8 cellular contexts compared by ENCODE assay signal in genomic region chr13:49936943-49937273, GRCh38. TPM values are rescaled to one million over a fixed set of nuclear protein-coding genes. Genes with fewer than 3 reads are reported as not detected.
DNase-seq lines count a peak whose midpoint lies in the region; ATAC-seq and TF ChIP-seq lines count a peak whose summit lies in the region.

No MANE protein-coding gene starts in this region.

- CTCF ChIA-PET in activated CD8-positive, alpha-beta memory T cell treated with anti-CD3 and anti-CD28 coated beads, Interleukin-2, amount 10 ng/mL, durations not matched to agents 7 days and 5 days (lab: Charles Lee) = interaction anchor here (0.6 to 1.6 kb wide), 14 partner anchors 13 to 999 kb away, joined by 3 to 8 read pairs (median 4); partner anchors contain the start of genes CAB39L, EBPL, KPNA3 and SETDB2
- CTCF ChIA-PET in Panc1 (lab: Charles Lee) = interaction anchor here (0.6 to 0.7 kb wide), 2 partner anchors 34 to 1816 kb away, joined by 3 to 4 read pairs; no protein-coding TSS in a partner anchor
- CTCF ChIA-PET in GM10248 (lab: Yijun Ruan, JAX) = interaction anchor here (0.7 to 2.3 kb wide), 21 partner anchors 11 to 1134 kb away, joined by 3 to 24 read pairs (median 3); no protein-coding TSS in a partner anchor

- H3K27me3 ChIP-seq in Panc1 (ENCODE audit: control insufficient read depth, insufficient read depth, low read length) (no peaks in the 10 kb centered on the region), esophagus (ENCODE audit: control insufficient read depth in 1 of 2, insufficient read depth in 2 of 2, low read length in 2 of 2) (no peaks in the 10 kb centered on the region), neutrophil (peaks cover 14% of the 10 kb centered on the region)

- WGBS in esophagus, 2 donors = 0 to 2% methylated on average over 24 of the region's 24 CpGs

- intact Hi-C loops in Panc1 (cut with micrococcal nuclease; ENCODE audit: unreplicated experiment) = no loop called here

- H3K36me3 ChIP-seq in Panc1 (ENCODE audit: control insufficient read depth, insufficient read depth, low read length) (no peaks in the 10 kb centered on the region; the same call in 1 of the 2 replicates), esophagus (ENCODE audit: control insufficient read depth in 2 of 2, insufficient read depth in 2 of 2, low read length in 1 of 2) (no peaks in the 10 kb centered on the region), neutrophil (no peaks in the 10 kb centered on the region)

- no peak overlapping the region for H3K27ac Mint-ChIP-seq in activated CD8-positive, alpha-beta memory T cell treated with anti-CD3 and anti-CD28 coated beads, Interleukin-2, amount 10 ng/mL, durations not matched to agents 7 days and 5 days

- H3K9me3 Mint-ChIP-seq in activated CD8-positive, alpha-beta memory T cell treated with anti-CD3 and anti-CD28 coated beads, Interleukin-2, amount 10 ng/mL, durations not matched to agents 7 days and 5 days (ENCODE audit: low read depth) = no peaks in the 10 kb centered on the region

- in situ Hi-C loops in Panc1 (cut with HindIII; ENCODE audit: low pct_unique_long_range_greater_than_20kb, low sequenced_read_pairs) = no loop called here

- no peaks in the 10 kb centered on the region for H3K27me3 Mint-ChIP-seq in activated CD8-positive, alpha-beta memory T cell treated with anti-CD3 and anti-CD28 coated beads, Interleukin-2, amount 10 ng/mL, durations not matched to agents 7 days and 5 days

- H3K36me3 Mint-ChIP-seq in activated CD8-positive, alpha-beta memory T cell treated with anti-CD3 and anti-CD28 coated beads, Interleukin-2, amount 10 ng/mL, durations not matched to agents 7 days and 5 days = peaks cover 2% of the 10 kb centered on the region

- no TSS peak for BruUV-seq in Panc1 (replicated peaks; lab: Mats Ljungman, UMichigan)

- peak overlapping the region; percentile 96 for H3K4me3 Mint-ChIP-seq in activated CD8-positive, alpha-beta memory T cell treated with anti-CD3 and anti-CD28 coated beads, Interleukin-2, amount 10 ng/mL, durations not matched to agents 7 days and 5 days

- DNase-seq in activated CD8-positive, alpha-beta memory T cell treated with anti-CD3 and anti-CD28 coated beads, Interleukin-2, amount 10 ng/mL, durations not matched to agents 7 days and 5 days = no peak
- no peak for DNase-seq in activated CD8-positive, alpha-beta memory T cell treated with anti-CD3 and anti-CD28 coated beads, Interleukin-2, amount 50 U/mL, for 4 hours
- no peak for DNase-seq in Panc1 (ENCODE audit: low read depth, low spot score)
- DNase-seq in NCI-H1436 treated with DMSO at 0.1 percent for 48 hours (lab: John Stamatoyannopoulos, UW) = no peak
- no peak for DNase-seq in GM10248 (ENCODE audit: extremely low spot score)

- TF ChIP-seq CTCF in Panc1 (IDR thresholded peaks at IDR 0.05) (no peak), neutrophil (IDR thresholded peaks at IDR 0.05) (no peak), GM10248 (IDR thresholded peaks at IDR 0.05; ENCODE audit: control extremely low read depth, extremely low read depth, low read depth, missing control alignments) (no peak)

- no peaks in the 10 kb centered on the region for H3K9me3 ChIP-seq in Panc1 (ENCODE audit: control insufficient read depth, insufficient read depth, low read depth, low read length)
- H3K9me3 ChIP-seq in esophagus (ENCODE audit: control insufficient read depth in 2 of 2, insufficient read depth in 1 of 2, low read depth in 1 of 2, low read length in 1 of 2) = no peaks in the 10 kb centered on the region
- no peaks in the 10 kb centered on the region for H3K9me3 ChIP-seq in neutrophil

- H3K4me3 ChIP-seq in Panc1 (ENCODE audit: low read depth in 2 of 2, low read length in 2 of 2) (peak overlapping the region; percentile 66 to 85), esophagus (ENCODE audit: low read depth in 1 of 2, low read length in 2 of 2) (peak overlapping the region; percentile 79 to 98), neutrophil (ENCODE audit: low read depth in 1 of 2, low read length in 1 of 2) (peak overlapping the region; percentile 97)

- peaks cover 17% of the 10 kb centered on the region for H3K4me1 Mint-ChIP-seq in activated CD8-positive, alpha-beta memory T cell treated with anti-CD3 and anti-CD28 coated beads, Interleukin-2, amount 10 ng/mL, durations not matched to agents 7 days and 5 days

- POLR2A ChIA-PET in Panc1 (lab: Charles Lee) = interaction anchor here (0.6 kb wide), 1 partner anchor 1217 kb away, joined by 18 read pairs; no protein-coding TSS in a partner anchor
- POLR2A ChIA-PET in GM10248 (lab: Yijun Ruan, JAX) = interaction anchor here (1.2 to 1.6 kb wide), 2 partner anchors 11 to 1516 kb away, joined by 4 to 5 read pairs; partner anchors contain the start of gene INTS6

- H3K4me1 ChIP-seq in Panc1 (ENCODE audit: control insufficient read depth, insufficient read depth, low read length) = peaks cover 8% of the 10 kb centered on the region; the same call in 1 of the 2 replicates
- H3K4me1 ChIP-seq in esophagus (ENCODE audit: control insufficient read depth in 2 of 2, insufficient read depth in 2 of 2, low read length in 1 of 2) = no peaks in the 10 kb centered on the region
- peaks cover 14 to 20% of the 10 kb centered on the region in 2 experiments for H3K4me1 ChIP-seq in neutrophil (ENCODE audit: control insufficient read depth in 1 of 2, insufficient read depth in 1 of 2, low read depth in 1 of 2, low read length in 1 of 2)

- no peak overlapping the region for H3K27ac ChIP-seq in Panc1 (ENCODE audit: low read length)
- H3K27ac ChIP-seq in esophagus (ENCODE audit: low read depth in 2 of 2, low read length in 1 of 2) = peak overlapping the region; percentile 82 to 84
- H3K27ac ChIP-seq in neutrophil = peak overlapping the region; percentile 70

- ATAC-seq in activated CD8-positive, alpha-beta memory T cell treated with anti-CD3 and anti-CD28 coated beads, Interleukin-2, amount 10 ng/mL, durations not matched to agents 7 days and 5 days = no peak
- ATAC-seq in Panc1 (no peak; the same call in 1 of the 2 replicates), HG03354 (IDR thresholded peaks at IDR 0.05; ENCODE audit: poor library complexity, severe bottlenecking, unreplicated experiment) (no peak)

RNA-seq across cellular contexts. Expression of gene SPRYD7, which starts 0.8 kb away (rescaled TPM):
- 1 to 10 TPM; 3.3 to 6.0 TPM for total RNA-seq in activated CD8-positive, alpha-beta memory T cell treated with anti-CD3 and anti-CD28 coated beads, Interleukin-2, amount 10 ng/mL, durations not matched to agents 7 days and 5 days
- total RNA-seq in Panc1 (2021; ENCODE audit: unreplicated experiment) = 6.2 TPM
- 8.4 TPM for polyA plus RNA-seq in Panc1 (2012; ENCODE audit: insufficient read length)
- 1 to 10 TPM; 7.0 to 8.2 TPM for polyA plus RNA-seq in esophagus

RNA-seq across cellular contexts. Expression of gene TRIM13, which starts 59.9 kb away (rescaled TPM):
- 10 to 100 TPM; 10.3 to 11.8 TPM for total RNA-seq in activated CD8-positive, alpha-beta memory T cell treated with anti-CD3 and anti-CD28 coated beads, Interleukin-2, amount 10 ng/mL, durations not matched to agents 7 days and 5 days
- total RNA-seq in Panc1 (2021; ENCODE audit: unreplicated experiment) = 22.4 TPM
- polyA plus RNA-seq in Panc1 (2012; ENCODE audit: insufficient read length) = 11.0 TPM
- polyA plus RNA-seq in esophagus = 10 to 100 TPM; 22.1 to 25.1 TPM
